11 cellular contexts compared by ENCODE assay signal in genomic region chr2:237603049-237603717, GRCh38. TPM values are rescaled to one million over a fixed set of nuclear protein-coding genes. Genes with fewer than 3 reads are reported as not detected.
DNase-seq lines count a peak whose midpoint lies in the region; ATAC-seq, FAIRE-seq and TF ChIP-seq lines count a peak whose summit lies in the region.
"Had no signal": no experiment of that assay in that cellular context is flagged by ENCODE, and none has a peak within 500 bp of the region (broad histone marks: within the 10 kb centered on the region; RNA-seq: fewer than 3 reads in every experiment).

No MANE protein-coding gene starts in this region.

- peaks cover 0 to 13% (median 10%) of the 10 kb centered on the region in 11 experiments; a peak in 16 of 22 replicates for H3K9me3 ChIP-seq in BLaER1 treated with 17β-estradiol and CSF1 and Interleukin-3, amounts not matched to agents 10 nM and 100 nM (replicated peaks in 1 of 11)
- H3K9me3 ChIP-seq in K562 (replicated peaks; ENCODE audit: control insufficient read depth, insufficient read depth, low read depth, low read length) (no peaks in the 10 kb centered on the region), trophoblast cell (ENCODE audit: insufficient read depth, low read depth, low read length) (peaks cover 4% of the 10 kb centered on the region)
- H3K9me3 ChIP-seq: MG63, testis had no signal

- in situ Hi-C loops in K562 (cut with MboI), result no loop called here

- ATAC-seq in K562 (no peak), natural killer cell (no peak), GM21576 (IDR thresholded peaks at IDR 0.05; ENCODE audit: unreplicated experiment) (no peak)

- WGBS in K562 (ENCODE audit: insufficient coverage, low coverage, missing lambda C conversion rate), result 2% methylated on average over 13 of the region's 13 CpGs
- WGBS in trophoblast cell (ENCODE audit: extremely low coverage, insufficient coverage, insufficient read length), result no CpG with 5 or more reads among the region's 13 CpGs

- TF ChIP-seq CTCF in K562 (IDR thresholded peaks at IDR 0.05 in 2 of 3, conservative IDR thresholded peaks at IDR 0.05 in 1 of 3; ENCODE audit: insufficient read depth in 2 of 3, low read depth in 1 of 3, low read length in 3 of 3), result no peak
- no peak for TF ChIP-seq CTCF in natural killer cell (IDR thresholded peaks at IDR 0.05)

- peaks cover 2% of the 10 kb centered on the region for H3K79me1 ChIP-seq in trophoblast cell (ENCODE audit: low read length)

- no peak overlapping the region for H2BK120ac ChIP-seq in trophoblast cell (ENCODE audit: insufficient read depth, low read length, poor library complexity)

- no peak overlapping the region for H2AK5ac ChIP-seq in trophoblast cell (ENCODE audit: low read length)

- POLR2A ChIA-PET in K562 (lab: Yijun Ruan, JAX), result no interaction called here

- H4K20me1 ChIP-seq in BLaER1 treated with 17β-estradiol and CSF1 and Interleukin-3, amounts not matched to agents 10 nM and 100 nM, result no peaks in the 10 kb centered on the region
- no peaks in the 10 kb centered on the region for H4K20me1 ChIP-seq in K562 (replicated peaks; ENCODE audit: control insufficient read depth, insufficient read depth, low read length)

- H4K8ac ChIP-seq in trophoblast cell (ENCODE audit: low read depth, low read length), result no peak overlapping the region

- peak overlapping the region in 9 of 10 experiments; percentile 14 to 54 (median 40); a peak in 15 of 20 replicates for H3K4me3 ChIP-seq in BLaER1 treated with 17β-estradiol and CSF1 and Interleukin-3, amounts not matched to agents 10 nM and 100 nM
- no peak overlapping the region for H3K4me3 ChIP-seq in K562
- no peak overlapping the region for H3K4me3 ChIP-seq in trophoblast cell (ENCODE audit: low read depth, low read length)
- H3K4me3 ChIP-seq: MG63, testis had no signal

- H3K27ac Mint-ChIP-seq in IgD-negative memory B cell (peak overlapping the region; percentile 64 to 96 (median 80)), natural killer cell (peak overlapping the region; percentile 85 to 93)

- H3K4me3 Mint-ChIP-seq in IgD-negative memory B cell (peak overlapping the region; percentile 3 to 90 (median 65)), natural killer cell (peak overlapping the region; percentile 74)

- H3K79me2 ChIP-seq in K562 (ENCODE audit: control insufficient read depth, insufficient read depth, low read length), result no peaks in the 10 kb centered on the region
- H3K79me2 ChIP-seq in trophoblast cell (ENCODE audit: control insufficient read depth, insufficient read depth, low read length, poor library complexity), result no peaks in the 10 kb centered on the region

- H4K12ac ChIP-seq in trophoblast cell (ENCODE audit: low read depth, low read length), result no peak overlapping the region

- H3K36me3 ChIP-seq in BLaER1 treated with 17β-estradiol and CSF1 and Interleukin-3, amounts not matched to agents 10 nM and 100 nM, result no peaks in the 10 kb centered on the region
- no peaks in the 10 kb centered on the region for H3K36me3 ChIP-seq in K562 (ENCODE audit: control insufficient read depth, insufficient read depth, low read length)
- H3K36me3 ChIP-seq in trophoblast cell (ENCODE audit: control insufficient read depth in 1 of 2, insufficient read depth in 2 of 2, low read length in 2 of 2), result no peaks in the 10 kb centered on the region
- H3K36me3 ChIP-seq: MG63 had no signal

- no peak for TF ChIP-seq RAD21 in K562 (CRISPR knock-in tag; conservative IDR thresholded peaks at IDR 0.05 in 1 of 2, IDR thresholded peaks at IDR 0.05 in 1 of 2)

- TF ChIP-seq EP300 in K562 (IDR thresholded peaks at IDR 0.05; ENCODE audit: low read length), result no peak

- H3K18ac ChIP-seq in trophoblast cell (ENCODE audit: low read length), result no peak overlapping the region

- H3K4me1 Mint-ChIP-seq in IgD-negative memory B cell (peaks cover 7 to 19% (median 16%) of the 10 kb centered on the region in 3 donors), natural killer cell (peaks cover 16 to 24% of the 10 kb centered on the region in 2 donors)

- H3K36me3 Mint-ChIP-seq in IgD-negative memory B cell (peaks cover 6% of the 10 kb centered on the region), natural killer cell (no peaks in the 10 kb centered on the region)

- no peak overlapping the region for H3K14ac ChIP-seq in trophoblast cell (ENCODE audit: low read length)

- no peak overlapping the region for H4K91ac ChIP-seq in trophoblast cell (ENCODE audit: low read depth, low read length)

- intact Hi-C loops in K562 (cut with micrococcal nuclease), result no loop called here
- intact Hi-C loops in natural killer cell (cut with micrococcal nuclease), result no loop called here

- peak overlapping the region; percentile 86 to 99 (median 95) for H3K4me2 ChIP-seq in BLaER1 treated with 17β-estradiol and CSF1 and Interleukin-3, amounts not matched to agents 10 nM and 100 nM
- H3K4me2 ChIP-seq in K562 (ENCODE audit: insufficient read depth, low read length) (no peak overlapping the region), trophoblast cell (ENCODE audit: low read length) (no peak overlapping the region)

- TF ChIP-seq POLR2A in K562 (conservative IDR thresholded peaks at IDR 0.05), result no peak

- peak overlapping the region; percentile 70 to 84 (median 76) for H3K9ac ChIP-seq in BLaER1 treated with 17β-estradiol and CSF1 and Interleukin-3, amounts not matched to agents 10 nM and 100 nM
- H3K9ac ChIP-seq in K562 (ENCODE audit: insufficient read depth in 1 of 2, low read depth in 2 of 2, low read length in 2 of 2), result no peak overlapping the region
- H3K9ac ChIP-seq in trophoblast cell (ENCODE audit: low read length), result no peak overlapping the region

- no peaks in the 10 kb centered on the region for H3K27me3 ChIP-seq in BLaER1 treated with 17β-estradiol and CSF1 and Interleukin-3, amounts not matched to agents 10 nM and 100 nM
- H3K27me3 ChIP-seq in K562 (ENCODE audit: control insufficient read depth in 2 of 2, insufficient read depth in 2 of 2, low read length in 2 of 2), result peaks cover 13 to 64% of the 10 kb centered on the region in 2 experiments
- no peaks in the 10 kb centered on the region for H3K27me3 ChIP-seq in trophoblast cell (ENCODE audit: insufficient read depth, low read length)
- H3K27me3 ChIP-seq: MG63, testis had no signal

- CTCF ChIA-PET in K562 (lab: Yijun Ruan, JAX; ENCODE audit: low intra/inter-chr PET ratio), result no interaction called here

- FAIRE-seq in K562 (lab: Jason Lieb, UNC) (no peak), urothelium cell line (lab: Jason Lieb, UNC) (no peak)

- H2BK12ac ChIP-seq in trophoblast cell (ENCODE audit: low read length), result no peak overlapping the region

- peaks cover 80 to 94% (median 87%) of the 10 kb centered on the region in 10 experiments for H3K4me1 ChIP-seq in BLaER1 treated with 17β-estradiol and CSF1 and Interleukin-3, amounts not matched to agents 10 nM and 100 nM
- no peaks in the 10 kb centered on the region for H3K4me1 ChIP-seq in K562 (replicated peaks in 1 of 2; ENCODE audit: control insufficient read depth in 2 of 2, insufficient read depth in 2 of 2, low read length in 2 of 2)
- peaks cover 17 to 22% of the 10 kb centered on the region in 2 experiments for H3K4me1 ChIP-seq in trophoblast cell (ENCODE audit: control insufficient read depth in 1 of 2, insufficient read depth in 2 of 2, low read length in 2 of 2)
- H3K4me1 ChIP-seq: testis had no signal

- peak overlapping the region; percentile 81 to 95 (median 87) for H3K27ac ChIP-seq in BLaER1 treated with 17β-estradiol and CSF1 and Interleukin-3, amounts not matched to agents 10 nM and 100 nM
- H3K27ac ChIP-seq in K562 (ENCODE audit: extremely low read depth, low read depth, low read length) (no peak overlapping the region), trophoblast cell (ENCODE audit: low read depth, low read length) (no peak overlapping the region)
- H3K27ac ChIP-seq: testis had no signal

- no TSS peak for BruUV-seq in K562 (replicated peaks; lab: Mats Ljungman, UMichigan)

- H3K9me3 Mint-ChIP-seq in IgD-negative memory B cell (no peaks in the 10 kb centered on the region), natural killer cell (no peaks in the 10 kb centered on the region)

- H2BK5ac ChIP-seq in trophoblast cell (ENCODE audit: low read depth, low read length, poor library complexity), result no peak overlapping the region

- no peak for DNase-seq in K562 (ENCODE audit: extremely low read depth in 1 of 4, low spot score in 3 of 4)
- DNase-seq in natural killer cell, result no peak
- no peak for DNase-seq in trophoblast cell
- no peak for DNase-seq in urothelium cell line (ENCODE audit: low spot score)
- DNase-seq in H4 (ENCODE audit: low spot score), result no peak
- DNase-seq: MG63 had no signal

- H3K4ac ChIP-seq in trophoblast cell (ENCODE audit: low read depth, low read length), result no peak overlapping the region

- H3K27me3 Mint-ChIP-seq in IgD-negative memory B cell (no peaks in the 10 kb centered on the region), natural killer cell (ENCODE audit: low read depth in 2 of 2) (peaks cover 0 to 4% of the 10 kb centered on the region in 2 donors)

- no peak overlapping the region for H3K23ac ChIP-seq in trophoblast cell (ENCODE audit: low read length)

- H3K9me1 ChIP-seq in K562 (ENCODE audit: control insufficient read depth, insufficient read depth, low read length), result no peaks in the 10 kb centered on the region

- H2AFZ ChIP-seq in K562 (ENCODE audit: low read depth, low read length) (no peak overlapping the region), trophoblast cell (ENCODE audit: insufficient read depth, low read length, poor library complexity) (no peak overlapping the region)

RNA-seq across cellular contexts. Expression of gene RAB17, which starts 12.6 kb away (rescaled TPM):
- polyA plus RNA-seq in IgD-negative memory B cell, result not detected
- 0.09 TPM in 1 of 2 replicates, not detected in the other for total RNA-seq in K562 (2011; cell fraction: chromatin; rRNA removed; ENCODE audit: low replicate concordance)
- total RNA-seq in K562 (2011; cell fraction: nucleolus; rRNA removed), result not detected in 2 replicates
- total RNA-seq in K562 (2011; cell fraction: nucleoplasm; rRNA removed), result not detected in 2 replicates
- not detected in 2 replicates for total RNA-seq in K562 (2014; rRNA removed)
- total RNA-seq in K562 (2014; rRNA removed; fragmentation: Illumina TruSeq; extraction: Trizol), result not detected in 2 replicates
- total RNA-seq in K562 (2015; rRNA removed; fragmentation: Illumina TruSeq; extraction: Trizol), result not detected in 2 replicates
- total RNA-seq in K562 (2021), result 0.13 and 0.16 TPM in 2 replicates
- polyA plus RNA-seq in K562 (2011; rRNA removed), result not detected in 2 replicates
- polyA plus RNA-seq in K562 (2011; cell fraction: cytosol; rRNA removed), result not detected in 2 replicates
- polyA plus RNA-seq in K562 (2011; cell fraction: nucleus; rRNA removed), result not detected in 2 replicates
- polyA plus RNA-seq in K562 (2012), result not detected in 2 replicates
- not detected in 2 replicates for polyA plus RNA-seq in K562 (2014; fragmentation: Illumina TruSeq; extraction: Trizol)
- polyA plus RNA-seq in K562 (2014; fragmentation: Nextera tagmentation; extraction: Ambion mirVana), result not detected
- polyA plus RNA-seq in K562 (2014; rRNA removed), result not detected in 2 replicates
- not detected in 2 replicates for polyA minus RNA-seq in K562 (2011; rRNA and poly(A)+ RNA removed)
- polyA minus RNA-seq in K562 (2011; cell fraction: cytosol; rRNA and poly(A)+ RNA removed), result not detected in 2 replicates
- not detected in 2 replicates for polyA minus RNA-seq in K562 (2011; cell fraction: nucleus; rRNA and poly(A)+ RNA removed)
- total RNA-seq in natural killer cell, result not detected
- polyA plus RNA-seq in trophoblast cell (2013), result 15.7 and 16.1 TPM in 2 replicates
- total RNA-seq in H4 (2014; rRNA removed; shearing (Covaris generic)), result not detected in 2 replicates

RNA-seq across cellular contexts. Expression of gene LRRFIP1, which starts 24.2 kb away (rescaled TPM):
- 123 TPM for polyA plus RNA-seq in IgD-negative memory B cell
- total RNA-seq in K562 (2011; cell fraction: chromatin; rRNA removed; ENCODE audit: low replicate concordance), result 39.0 and 77.6 TPM in 2 replicates
- 15.0 and 23.0 TPM in 2 replicates for total RNA-seq in K562 (2011; cell fraction: nucleolus; rRNA removed)
- total RNA-seq in K562 (2011; cell fraction: nucleoplasm; rRNA removed), result 45.0 and 78.0 TPM in 2 replicates
- total RNA-seq in K562 (2014; rRNA removed), result 31.6 and 32.2 TPM in 2 replicates
- total RNA-seq in K562 (2014; rRNA removed; fragmentation: Illumina TruSeq; extraction: Trizol), result 33.1 and 38.9 TPM in 2 replicates
- 25.5 and 28.1 TPM in 2 replicates for total RNA-seq in K562 (2015; rRNA removed; fragmentation: Illumina TruSeq; extraction: Trizol)
- 31.3 and 31.4 TPM in 2 replicates for total RNA-seq in K562 (2021)
- 18.3 and 26.8 TPM in 2 replicates for polyA plus RNA-seq in K562 (2011; rRNA removed)
- 8.0 and 11.2 TPM in 2 replicates for polyA plus RNA-seq in K562 (2011; cell fraction: cytosol; rRNA removed)
- polyA plus RNA-seq in K562 (2011; cell fraction: nucleus; rRNA removed), result 15.4 and 17.6 TPM in 2 replicates
- 21.8 and 26.9 TPM in 2 replicates for polyA plus RNA-seq in K562 (2012)
- polyA plus RNA-seq in K562 (2014; fragmentation: Illumina TruSeq; extraction: Trizol), result 41.9 and 45.2 TPM in 2 replicates
- polyA plus RNA-seq in K562 (2014; fragmentation: Nextera tagmentation; extraction: Ambion mirVana), result 10 to 100 TPM; 13.1 to 13.8 TPM
- 35.6 and 39.5 TPM in 2 replicates for polyA plus RNA-seq in K562 (2014; rRNA removed)
- polyA minus RNA-seq in K562 (2011; rRNA and poly(A)+ RNA removed), result 46.2 and 50.8 TPM in 2 replicates
- polyA minus RNA-seq in K562 (2011; cell fraction: cytosol; rRNA and poly(A)+ RNA removed), result 14.3 and 18.8 TPM in 2 replicates
- polyA minus RNA-seq in K562 (2011; cell fraction: nucleus; rRNA and poly(A)+ RNA removed), result 12.4 and 19.2 TPM in 2 replicates
- 100 to 1,000 TPM; 163 to 207 (median 188) TPM for total RNA-seq in natural killer cell
- polyA plus RNA-seq in trophoblast cell (2013), result 51.0 and 58.1 TPM in 2 replicates
- total RNA-seq in H4 (2014; rRNA removed; shearing (Covaris generic)), result 19.0 and 21.5 TPM in 2 replicates

RNA-seq across cellular contexts. Expression of gene PRLH, which starts 36.8 kb away (rescaled TPM):
- polyA plus RNA-seq in IgD-negative memory B cell, result not detected
- total RNA-seq in K562 (2011; cell fraction: chromatin; rRNA removed; ENCODE audit: low replicate concordance), result not detected in 2 replicates
- total RNA-seq in K562 (2011; cell fraction: nucleolus; rRNA removed), result not detected in 2 replicates
- not detected in 2 replicates for total RNA-seq in K562 (2011; cell fraction: nucleoplasm; rRNA removed)
- not detected in 2 replicates for total RNA-seq in K562 (2014; rRNA removed)
- total RNA-seq in K562 (2014; rRNA removed; fragmentation: Illumina TruSeq; extraction: Trizol), result not detected in 2 replicates
- total RNA-seq in K562 (2015; rRNA removed; fragmentation: Illumina TruSeq; extraction: Trizol), result not detected in 2 replicates
- total RNA-seq in K562 (2021), result not detected in 2 replicates
- not detected in 2 replicates for polyA plus RNA-seq in K562 (2011; rRNA removed)
- polyA plus RNA-seq in K562 (2011; cell fraction: cytosol; rRNA removed), result not detected in 2 replicates
- not detected in 2 replicates for polyA plus RNA-seq in K562 (2011; cell fraction: nucleus; rRNA removed)
- polyA plus RNA-seq in K562 (2012), result not detected in 2 replicates
- polyA plus RNA-seq in K562 (2014; fragmentation: Illumina TruSeq; extraction: Trizol), result not detected in 2 replicates
- not detected for polyA plus RNA-seq in K562 (2014; fragmentation: Nextera tagmentation; extraction: Ambion mirVana)
- not detected in 2 replicates for polyA plus RNA-seq in K562 (2014; rRNA removed)
- not detected in 2 replicates for polyA minus RNA-seq in K562 (2011; rRNA and poly(A)+ RNA removed)
- polyA minus RNA-seq in K562 (2011; cell fraction: cytosol; rRNA and poly(A)+ RNA removed), result not detected in 2 replicates
- polyA minus RNA-seq in K562 (2011; cell fraction: nucleus; rRNA and poly(A)+ RNA removed), result not detected in 2 replicates
- not detected for total RNA-seq in natural killer cell
- not detected in 2 replicates for polyA plus RNA-seq in trophoblast cell (2013)
- not detected in 2 replicates for total RNA-seq in H4 (2014; rRNA removed; shearing (Covaris generic))
- total RNA-seq: mononuclear cell, testis had no signal

Comparison
In these comparisons a context has a peak if more than half of its experiments do, and no peak if none do; other contexts are left out.
1. H3K27ac ChIP-seq: peak in BLaER1 treated with 17β-estradiol and CSF1 and Interleukin-3, amounts not matched to agents 10 nM and 100 nM (11 of 11); none in K562 (single experiment) and trophoblast cell (single experiment).
2. H3K4me2 ChIP-seq: peak in BLaER1 treated with 17β-estradiol and CSF1 and Interleukin-3, amounts not matched to agents 10 nM and 100 nM (11 of 11); none in K562 (single experiment) and trophoblast cell (single experiment).
3. H3K4me3 ChIP-seq: peak in BLaER1 treated with 17β-estradiol and CSF1 and Interleukin-3, amounts not matched to agents 10 nM and 100 nM (9 of 10); none in K562 (single experiment) and trophoblast cell (single experiment).
4. H3K9ac ChIP-seq: peak in BLaER1 treated with 17β-estradiol and CSF1 and Interleukin-3, amounts not matched to agents 10 nM and 100 nM (11 of 11); none in K562 (0 of 2) and trophoblast cell (single experiment).